Comparison of ENCODE assay signal across 13 cellular contexts in the genomic region with DNA sequence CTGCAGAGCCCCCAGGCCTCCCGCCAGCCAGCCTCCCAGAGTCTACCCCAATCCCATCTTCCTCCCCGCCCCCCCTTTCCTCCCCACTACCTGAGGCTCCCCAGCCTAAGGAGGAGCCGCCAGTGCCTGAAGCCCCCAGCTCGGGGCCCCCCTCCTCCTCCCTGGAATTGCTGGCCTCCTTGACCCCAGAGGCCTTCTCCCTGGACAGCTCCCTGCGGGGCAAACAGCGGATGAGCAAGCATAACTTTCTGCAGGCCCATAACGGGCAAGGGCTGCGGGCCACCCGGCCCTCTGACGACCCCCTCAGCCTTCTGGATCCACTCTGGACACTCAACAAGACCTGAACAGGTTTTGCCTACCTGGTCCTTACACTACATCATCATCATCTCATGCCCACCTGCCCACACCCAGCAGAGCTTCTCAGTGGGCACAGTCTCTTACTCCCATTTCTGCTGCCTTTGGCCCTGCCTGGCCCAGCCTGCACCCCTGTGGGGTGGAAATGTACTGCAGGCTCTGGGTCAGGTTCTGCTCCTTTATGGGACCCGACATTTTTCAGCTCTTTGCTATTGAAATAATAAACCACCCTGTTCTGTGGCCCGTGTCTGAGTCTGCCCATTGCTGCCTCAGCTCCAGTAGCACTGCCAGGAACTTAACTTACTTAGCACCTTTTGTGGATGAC. TPM values are rescaled to one million over a fixed set of nuclear protein-coding genes. Genes with fewer than 3 reads are reported as not detected.
A peak's percentile ranks its signal among the peaks of the same experiment; 100 is the strongest.
DNase-seq lines count a peak whose midpoint lies in the region; ATAC-seq and TF ChIP-seq lines count a peak whose summit lies in the region.
"Had no signal": no experiment of that assay in that cellular context is flagged by ENCODE, and none has a peak within 500 bp of the region (broad histone marks: within the 10 kb centered on the region; RNA-seq: fewer than 3 reads in every experiment).

No MANE protein-coding gene starts in this region.

- TF ChIP-seq CTCF in Peyer's patch (IDR thresholded peaks at IDR 0.05) (peak in 1 of 6 experiments; percentile 8), endothelial cell (IDR thresholded peaks at IDR 0.05; ENCODE audit: unreplicated experiment) (no peak)

- TF ChIP-seq POLR2A in Peyer's patch (IDR thresholded peaks at IDR 0.05): no peak

- H3K9me3 Mint-ChIP-seq in activated naive CD8-positive, alpha-beta T cell (ENCODE audit: low read depth): no peaks in the 10 kb centered on the region
- no peaks in the 10 kb centered on the region for H3K9me3 Mint-ChIP-seq in activated naive CD8-positive, alpha-beta T cell treated with anti-CD3 and anti-CD28 coated beads for 36 hours
- H3K9me3 Mint-ChIP-seq in endothelial cell (ENCODE audit: unreplicated experiment): no peaks in the 10 kb centered on the region
- no peaks in the 10 kb centered on the region for H3K9me3 Mint-ChIP-seq in activated T-helper 2 cell treated with anti-CD3 and anti-CD28 coated beads, Interferon-gamma antibody, Interleukin-2, Interleukin-4, amounts not matched to agents 10 μg/mL and 5 μg/mL and 100 μg/mL, durations not matched to agents 14 hours and 24 hours and 36 hours

- H3K9me3 ChIP-seq in Peyer's patch: no peaks in the 10 kb centered on the region
- H3K9me3 ChIP-seq: mucosa of descending colon, vagina had no signal

- H3K4me3 ChIP-seq in Peyer's patch: no peak overlapping the region
- H3K4me3 ChIP-seq: mucosa of descending colon, vagina had no signal

- intact Hi-C loops in activated T-helper 2 cell treated with anti-CD3 and anti-CD28 coated beads, Interferon-gamma antibody, Interleukin-2, Interleukin-4, amounts not matched to agents 10 μg/mL and 5 μg/mL and 100 μg/mL, durations not matched to agents 14 hours and 24 hours and 36 hours (cut with micrococcal nuclease): no loop called here

- no peaks in the 10 kb centered on the region for H3K36me3 Mint-ChIP-seq in activated naive CD8-positive, alpha-beta T cell
- H3K36me3 Mint-ChIP-seq in activated naive CD8-positive, alpha-beta T cell treated with anti-CD3 and anti-CD28 coated beads for 36 hours: peaks cover 8% of the 10 kb centered on the region
- H3K36me3 Mint-ChIP-seq in endothelial cell (ENCODE audit: low read depth, unreplicated experiment): peaks cover 33% of the 10 kb centered on the region
- H3K36me3 Mint-ChIP-seq in activated T-helper 2 cell treated with anti-CD3 and anti-CD28 coated beads, Interferon-gamma antibody, Interleukin-2, Interleukin-4, amounts not matched to agents 10 μg/mL and 5 μg/mL and 100 μg/mL, durations not matched to agents 14 hours and 24 hours and 36 hours (ENCODE audit: low read depth): peaks cover 32% of the 10 kb centered on the region

- peak overlapping the region; percentile 64 for H3K27ac Mint-ChIP-seq in activated naive CD8-positive, alpha-beta T cell
- H3K27ac Mint-ChIP-seq in activated naive CD8-positive, alpha-beta T cell treated with anti-CD3 and anti-CD28 coated beads for 36 hours: no peak overlapping the region
- H3K27ac Mint-ChIP-seq in endothelial cell (ENCODE audit: unreplicated experiment): peak overlapping the region; percentile 26
- no peak overlapping the region for H3K27ac Mint-ChIP-seq in activated T-helper 2 cell treated with anti-CD3 and anti-CD28 coated beads, Interferon-gamma antibody, Interleukin-2, Interleukin-4, amounts not matched to agents 10 μg/mL and 5 μg/mL and 100 μg/mL, durations not matched to agents 14 hours and 24 hours and 36 hours

- no peaks in the 10 kb centered on the region for H3K27me3 Mint-ChIP-seq in activated naive CD8-positive, alpha-beta T cell
- no peaks in the 10 kb centered on the region for H3K27me3 Mint-ChIP-seq in activated naive CD8-positive, alpha-beta T cell treated with anti-CD3 and anti-CD28 coated beads for 36 hours
- H3K27me3 Mint-ChIP-seq in endothelial cell (ENCODE audit: unreplicated experiment): peaks cover 17% of the 10 kb centered on the region
- no peaks in the 10 kb centered on the region for H3K27me3 Mint-ChIP-seq in activated T-helper 2 cell treated with anti-CD3 and anti-CD28 coated beads, Interferon-gamma antibody, Interleukin-2, Interleukin-4, amounts not matched to agents 10 μg/mL and 5 μg/mL and 100 μg/mL, durations not matched to agents 14 hours and 24 hours and 36 hours (ENCODE audit: low read depth)

- no peak overlapping the region for H3K27ac ChIP-seq in Peyer's patch
- H3K27ac ChIP-seq in temporal lobe (ENCODE audit: low read depth, low read length): peak overlapping the region; percentile 95
- H3K27ac ChIP-seq: vagina had no signal

- H3K4me1 Mint-ChIP-seq in activated naive CD8-positive, alpha-beta T cell (ENCODE audit: low read depth): no peaks in the 10 kb centered on the region
- H3K4me1 Mint-ChIP-seq in activated naive CD8-positive, alpha-beta T cell treated with anti-CD3 and anti-CD28 coated beads for 36 hours: peaks cover 2% of the 10 kb centered on the region
- no peaks in the 10 kb centered on the region for H3K4me1 Mint-ChIP-seq in endothelial cell (ENCODE audit: unreplicated experiment)
- no peaks in the 10 kb centered on the region for H3K4me1 Mint-ChIP-seq in activated T-helper 2 cell treated with anti-CD3 and anti-CD28 coated beads, Interferon-gamma antibody, Interleukin-2, Interleukin-4, amounts not matched to agents 10 μg/mL and 5 μg/mL and 100 μg/mL, durations not matched to agents 14 hours and 24 hours and 36 hours (ENCODE audit: low read depth)

- H3K4me3 Mint-ChIP-seq in activated naive CD8-positive, alpha-beta T cell: no peak overlapping the region
- no peak overlapping the region for H3K4me3 Mint-ChIP-seq in activated naive CD8-positive, alpha-beta T cell treated with anti-CD3 and anti-CD28 coated beads for 36 hours
- H3K4me3 Mint-ChIP-seq in endothelial cell (ENCODE audit: unreplicated experiment): peak overlapping the region; percentile 71
- H3K4me3 Mint-ChIP-seq in activated T-helper 2 cell treated with anti-CD3 and anti-CD28 coated beads, Interferon-gamma antibody, Interleukin-2, Interleukin-4, amounts not matched to agents 10 μg/mL and 5 μg/mL and 100 μg/mL, durations not matched to agents 14 hours and 24 hours and 36 hours (ENCODE audit: low read depth): no peak overlapping the region

- H3K27me3 ChIP-seq in Peyer's patch: no peaks in the 10 kb centered on the region
- H3K27me3 ChIP-seq: vagina had no signal

- no peak for ATAC-seq in GM18511 (IDR thresholded peaks at IDR 0.05; ENCODE audit: unreplicated experiment)
- ATAC-seq: mucosa of descending colon had no signal

- H3K4me1 ChIP-seq in Peyer's patch: no peaks in the 10 kb centered on the region
- H3K4me1 ChIP-seq: vagina had no signal

- DNase-seq in activated naive CD8-positive, alpha-beta T cell treated with anti-CD3 and anti-CD28 coated beads for 36 hours: no peak
- peak in 2 of 3 donors; percentile 46 for DNase-seq in Peyer's patch
- no peak for DNase-seq in endothelial cell (ENCODE audit: low spot score)
- no peak for DNase-seq in NCI-H1694 (lab: John Stamatoyannopoulos, UW)
- DNase-seq in activated T-helper 2 cell treated with anti-CD3 and anti-CD28 coated beads, Interferon-gamma antibody, Interleukin-2, Interleukin-4, amounts not matched to agents 10 μg/mL and 5 μg/mL and 100 μg/mL, durations not matched to agents 14 hours and 24 hours and 36 hours (ENCODE audit: low spot score): no peak
- DNase-seq: foreskin fibroblast; mucosa of descending colon; NCI-H446; stimulated activated CD4-positive, alpha-beta T cell treated with anti-CD3 and anti-CD28 coated beads, Interleukin-1b, Interleukin-23, amount 100 ng/mL, for 48 hours had no signal

- peaks cover 0 to 93% (median 0%) of the 10 kb centered on the region in 3 donors for H3K36me3 ChIP-seq in Peyer's patch

RNA-seq across cellular contexts. Expression of a gene that starts 32.2 kb away (rescaled TPM):
- total RNA-seq in activated naive CD8-positive, alpha-beta T cell treated with anti-CD3 and anti-CD28 coated beads for 36 hours: 10 to 100 TPM; 25.9 to 30.3 TPM
- total RNA-seq in Peyer's patch: 100 to 1,000 TPM in 1 of 4 donors, 10 to 100 TPM in 3; 52.4 to 284 (median 80.8) TPM
- 47.8 TPM for total RNA-seq in endothelial cell (ENCODE audit: unreplicated experiment)
- total RNA-seq in temporal lobe: 15.0 TPM
- 35.7 and 38.3 TPM in 2 replicates for total RNA-seq in activated T-helper 2 cell treated with anti-CD3 and anti-CD28 coated beads, Interferon-gamma antibody, Interleukin-2, Interleukin-4, amounts not matched to agents 10 μg/mL and 5 μg/mL and 100 μg/mL, durations not matched to agents 14 hours and 24 hours and 36 hours

Comparison
In these comparisons a context has a peak if more than half of its experiments do, and no peak if none do; other contexts are left out.
1. H3K27ac Mint-ChIP-seq: peak in activated naive CD8-positive, alpha-beta T cell (single experiment) and endothelial cell (single experiment); none in activated naive CD8-positive, alpha-beta T cell treated with anti-CD3 and anti-CD28 coated beads for 36 hours (single experiment) and activated T-helper 2 cell treated with anti-CD3 and anti-CD28 coated beads, Interferon-gamma antibody, Interleukin-2, Interleukin-4, amounts not matched to agents 10 μg/mL and 5 μg/mL and 100 μg/mL, durations not matched to agents 14 hours and 24 hours and 36 hours (single experiment).
2. DNase-seq: peak in Peyer's patch (2 of 3); none in activated naive CD8-positive, alpha-beta T cell treated with anti-CD3 and anti-CD28 coated beads for 36 hours (single experiment), endothelial cell (single experiment), NCI-H1694 (single experiment) and activated T-helper 2 cell treated with anti-CD3 and anti-CD28 coated beads, Interferon-gamma antibody, Interleukin-2, Interleukin-4, amounts not matched to agents 10 μg/mL and 5 μg/mL and 100 μg/mL, durations not matched to agents 14 hours and 24 hours and 36 hours (single experiment).